Comparison of ENCODE assay signal across 14 cellular contexts in genomic region chr22:19889951-19890350, GRCh38. TPM values are rescaled to one million over a fixed set of nuclear protein-coding genes. Genes with fewer than 3 reads are reported as not detected.
DNase-seq lines count a peak whose midpoint lies in the region; ATAC-seq and TF ChIP-seq lines count a peak whose summit lies in the region.
"Had no signal": no experiment of that assay in that cellular context is flagged by ENCODE, and none has a peak within 500 bp of the region (broad histone marks: within the 10 kb centered on the region; RNA-seq: fewer than 3 reads in every experiment).

No MANE protein-coding gene starts in this region.

- H3K27me3 ChIP-seq in breast epithelium = no peaks in the 10 kb centered on the region
- H3K27me3 ChIP-seq: adrenal gland had no signal

- peaks cover 0 to 14% of the 10 kb centered on the region in 2 donors for H3K4me1 ChIP-seq in breast epithelium
- H3K4me1 ChIP-seq: adrenal gland had no signal

- DNase-seq in activated effector memory CD4-positive, alpha-beta T cell treated with anti-CD3 and anti-CD28 coated beads, Interleukin-2, amount 50 U/mL, for 16 hours = peak; percentile 71
- no peak for DNase-seq in activated effector memory CD4-positive, alpha-beta T cell treated with Interleukin-2 at 50 U/mL for 16 hours
- DNase-seq in activated CD4-positive, alpha-beta T cell treated with anti-CD3 and anti-CD28 coated beads, Interleukin-2, amount 50 U/mL, for 4 hours = peak; percentile 28 to 34
- no peak for DNase-seq in endothelial cell (ENCODE audit: low spot score)
- peak; percentile 53 for DNase-seq in stimulated activated naive CD8-positive, alpha-beta T cell treated with anti-CD3 and anti-CD28 coated beads, Interleukin-15, Interleukin-2, amounts not matched to agents 100 U/mL and 50 U/mL, for 24 hours
- no peak for DNase-seq in left colon
- DNase-seq in iPS-NIHi7 (ENCODE audit: extremely low spot score) = no peak
- no peak for DNase-seq in breast epithelium (ENCODE audit: low spot score in 2 of 2)
- DNase-seq: adrenal gland, foreskin melanocyte, GOT3, NCI-H510A had no signal

- no peak overlapping the region for H3K27ac ChIP-seq in breast epithelium
- H3K27ac ChIP-seq: adrenal gland, VCaP had no signal

- H3K9me3 Mint-ChIP-seq in endothelial cell (ENCODE audit: unreplicated experiment) = no peaks in the 10 kb centered on the region
- H3K9me3 Mint-ChIP-seq: nephron had no signal

- ATAC-seq in stimulated activated naive CD8-positive, alpha-beta T cell treated with anti-CD3 and anti-CD28 coated beads, Interleukin-15, Interleukin-2, amounts not matched to agents 100 U/mL and 50 U/mL, for 24 hours = no peak
- ATAC-seq in left colon = no peak

- peaks cover 20% of the 10 kb centered on the region for H3K27me3 Mint-ChIP-seq in endothelial cell (ENCODE audit: unreplicated experiment)

- H3K36me3 Mint-ChIP-seq in endothelial cell (ENCODE audit: low read depth, unreplicated experiment) = no peaks in the 10 kb centered on the region

- peak overlapping the region; percentile 70 for H3K27ac Mint-ChIP-seq in endothelial cell (ENCODE audit: unreplicated experiment)
- H3K27ac Mint-ChIP-seq: nephron had no signal

- no peaks in the 10 kb centered on the region for H3K9me3 ChIP-seq in breast epithelium
- H3K9me3 ChIP-seq: adrenal gland had no signal

- TF ChIP-seq POLR2A in breast epithelium (IDR thresholded peaks at IDR 0.05) = no peak

- no peaks in the 10 kb centered on the region for H3K36me3 ChIP-seq in breast epithelium

- peaks cover 37% of the 10 kb centered on the region for H3K4me1 Mint-ChIP-seq in endothelial cell (ENCODE audit: unreplicated experiment)

- TF ChIP-seq CTCF in endothelial cell (IDR thresholded peaks at IDR 0.05; ENCODE audit: unreplicated experiment) (no peak), breast epithelium (IDR thresholded peaks at IDR 0.05) (no peak)

- H3K4me3 Mint-ChIP-seq in endothelial cell (ENCODE audit: unreplicated experiment) = no peak overlapping the region
- H3K4me3 Mint-ChIP-seq: nephron had no signal

- intact Hi-C loops in left colon (cut with DNase I, micrococcal nuclease) (no loop called here), breast epithelium (cut with DNase I; ENCODE audit: low total_unique reads) (no loop called here)

- no peak overlapping the region for H3K4me3 ChIP-seq in breast epithelium
- H3K4me3 ChIP-seq: adrenal gland had no signal

RNA-seq across cellular contexts. Expression of gene GNB1L, which starts 35.3 kb away (rescaled TPM):
- 3.7 TPM for total RNA-seq in endothelial cell (ENCODE audit: unreplicated experiment)
- 1 to 10 TPM; 3.3 to 4.6 TPM for total RNA-seq in left colon
- 1 to 10 TPM; 5.6 to 8.2 (median 6.3) TPM for total RNA-seq in breast epithelium

RNA-seq across cellular contexts. Expression of gene RTL10, which starts 35.3 kb away (rescaled TPM):
- total RNA-seq in endothelial cell (ENCODE audit: unreplicated experiment) = 20.3 TPM
- total RNA-seq in left colon = 1 to 10 TPM; 8.2 to 9.0 TPM
- total RNA-seq in breast epithelium = 10 to 100 TPM in 2 of 3 donors, 1 to 10 TPM in 1; 6.7 to 21.5 (median 14.1) TPM

RNA-seq across cellular contexts. Expression of gene COMT, which starts 51.6 kb away (rescaled TPM):
- total RNA-seq in endothelial cell (ENCODE audit: unreplicated experiment) (49.0 TPM), left colon (10 to 100 TPM; 58.2 to 71.3 TPM), breast epithelium (100 to 1,000 TPM; 136 to 198 (median 196) TPM)

RNA-seq across cellular contexts. Expression of gene TXNRD2, which starts 51.7 kb away (rescaled TPM):
- total RNA-seq in endothelial cell (ENCODE audit: unreplicated experiment) (23.0 TPM), left colon (10 to 100 TPM; 18.2 to 21.5 TPM), breast epithelium (10 to 100 TPM; 13.8 to 22.8 (median 20.6) TPM)

Comparison
In these comparisons a context has a peak if more than half of its experiments do, and no peak if none do; other contexts are left out.
1. DNase-seq: peak in activated effector memory CD4-positive, alpha-beta T cell treated with anti-CD3 and anti-CD28 coated beads, Interleukin-2, amount 50 U/mL, for 16 hours (single experiment), activated CD4-positive, alpha-beta T cell treated with anti-CD3 and anti-CD28 coated beads, Interleukin-2, amount 50 U/mL, for 4 hours (2 of 2) and stimulated activated naive CD8-positive, alpha-beta T cell treated with anti-CD3 and anti-CD28 coated beads, Interleukin-15, Interleukin-2, amounts not matched to agents 100 U/mL and 50 U/mL, for 24 hours (single experiment); none in activated effector memory CD4-positive, alpha-beta T cell treated with Interleukin-2 at 50 U/mL for 16 hours (single experiment), endothelial cell (single experiment), left colon (0 of 2), iPS-NIHi7 (single experiment) and breast epithelium (0 of 2).